Comparison of ENCODE assay signal across 18 cellular contexts in the genomic region with DNA sequence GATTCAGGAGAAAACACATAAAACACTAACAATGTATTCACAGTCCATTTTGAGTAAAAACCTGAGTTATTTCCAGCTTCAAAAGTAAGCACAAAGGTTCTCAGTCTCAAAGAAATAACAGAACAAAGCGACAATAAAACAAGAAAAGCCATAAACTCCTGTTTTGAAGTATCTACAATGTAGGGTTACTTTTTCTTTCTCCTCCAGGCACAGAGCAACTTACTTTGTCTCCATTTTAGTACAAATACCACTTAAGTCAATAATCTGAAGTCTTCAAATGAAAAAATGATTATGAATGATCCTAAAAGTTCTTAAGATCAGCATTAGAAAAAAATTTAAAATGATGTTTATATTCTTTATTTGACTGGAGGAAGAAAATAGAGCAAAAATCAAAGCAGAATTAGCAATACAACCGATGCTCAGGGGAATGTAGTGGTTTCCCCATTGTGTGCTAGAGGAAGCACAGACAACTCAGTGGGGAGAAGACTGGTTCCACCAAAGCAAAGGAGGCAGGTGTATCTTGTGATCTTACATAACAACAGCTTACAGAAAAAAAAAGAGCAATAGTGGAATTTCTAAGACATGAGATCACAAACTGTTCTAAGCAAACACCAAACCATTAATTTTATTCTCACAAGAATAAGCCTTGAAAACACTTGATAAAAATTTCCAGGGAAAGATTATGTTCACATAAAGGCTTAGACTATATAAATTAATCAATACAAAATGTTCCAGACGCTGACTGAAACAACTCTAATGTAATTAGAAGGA. TPM values are rescaled to one million over a fixed set of nuclear protein-coding genes. Genes with fewer than 3 reads are reported as not detected.
DNase-seq lines count a peak whose midpoint lies in the region; ATAC-seq, FAIRE-seq and TF ChIP-seq lines count a peak whose summit lies in the region.
"Had no signal": no experiment of that assay in that cellular context is flagged by ENCODE, and none has a peak within 500 bp of the region (broad histone marks: within the 10 kb centered on the region; RNA-seq: fewer than 3 reads in every experiment).

No MANE protein-coding gene starts in this region.

- H3K4ac ChIP-seq in H1 (replicated peaks; ENCODE audit: insufficient read length, low read depth, low read length), result no peak overlapping the region

- WGBS in H1 (ENCODE audit: extremely low coverage in 1 of 2, insufficient coverage in 1 of 2, insufficient read length in 1 of 2, insufficient replicate concordance in 2 of 2, low coverage in 1 of 2, low lambda C conversion rate in 2 of 2, missing lambda C conversion rate in 1 of 2), 2 experiments, result 43% methylated on average over 3 of the region's 3 CpGs; no CpG with 5 or more reads in 1 of the 2 experiments

- H3K9me3 ChIP-seq in HUES48 (ENCODE audit: control insufficient read depth, insufficient read depth, low read length), result no peaks in the 10 kb centered on the region
- H3K9me3 ChIP-seq in H1 (ENCODE audit: insufficient read depth in 2 of 2, low read depth in 1 of 2, low read length in 1 of 2), result no peaks in the 10 kb centered on the region
- H3K9me3 ChIP-seq in T-helper 17 cell (ENCODE audit: control insufficient read depth, low read length, poor library complexity, severe bottlenecking), result peaks cover 4% of the 10 kb centered on the region
- H3K9me3 ChIP-seq: Caco-2, Peyer's patch had no signal

- H2AK5ac ChIP-seq in H1 (ENCODE audit: low read depth, low read length), result no peak overlapping the region

- POLR2A ChIA-PET in H1 (lab: Charles Lee; ENCODE audit: partially characterized antibody), result no interaction called here

- H3K56ac ChIP-seq in H1 (replicated peaks; ENCODE audit: insufficient read length, low read depth, low read length), result no peak overlapping the region

- no peak overlapping the region for H4K8ac ChIP-seq in H1 (ENCODE audit: extremely low read depth, insufficient read depth, low read length)

- H3K79me2 ChIP-seq in H1 (ENCODE audit: control insufficient read depth in 1 of 2, insufficient read depth in 2 of 2, low read length in 2 of 2), result no peaks in the 10 kb centered on the region

- H2BK120ac ChIP-seq in H1 (replicated peaks; ENCODE audit: low read depth, low read length), result no peak overlapping the region

- no peak for ATAC-seq in GM18511 (IDR thresholded peaks at IDR 0.05; ENCODE audit: unreplicated experiment)
- no peak for ATAC-seq in T-helper 17 cell
- ATAC-seq in HG03460 (IDR thresholded peaks at IDR 0.05; ENCODE audit: unreplicated experiment), result no peak
- ATAC-seq: HepG2 had no signal

- no peak overlapping the region for H2AFZ ChIP-seq in H1 (ENCODE audit: low read length)

- no peaks in the 10 kb centered on the region for H4K20me1 ChIP-seq in H1 (replicated peaks in 1 of 2; ENCODE audit: control insufficient read depth in 1 of 2, insufficient read depth in 2 of 2, low read length in 2 of 2)

- no peak overlapping the region; the same call in 1 of the 2 replicates for H3K9ac ChIP-seq in HUES48 (ENCODE audit: low read depth, low read length)
- H3K9ac ChIP-seq in H1 (replicated peaks in 1 of 4; ENCODE audit: extremely low read depth in 1 of 4, low read depth in 3 of 4, low read length in 3 of 4), result no peak overlapping the region
- H3K9ac ChIP-seq: KMS-11 had no signal

- peak overlapping the region; percentile 81 for H3K27ac ChIP-seq in HUES48 (ENCODE audit: low read depth, low read length)
- H3K27ac ChIP-seq in H1 (ENCODE audit: low read depth, low read length), result no peak overlapping the region
- H3K27ac ChIP-seq: KMS-11, Peyer's patch had no signal

- no peak overlapping the region for H3K4me3 Mint-ChIP-seq in T-helper 17 cell

- H4K91ac ChIP-seq in H1 (replicated peaks; ENCODE audit: insufficient read length, low read length), result no peak overlapping the region

- no peak; a peak in 1 of 3 replicates for TF ChIP-seq EP300 in H1 (IDR thresholded peaks at IDR 0.05; ENCODE audit: borderline replicate concordance in 1 of 2, low read depth in 2 of 2, low read length in 2 of 2)

- H3K27me3 Mint-ChIP-seq in T-helper 17 cell, result no peaks in the 10 kb centered on the region

- no peaks in the 10 kb centered on the region for H3K36me3 ChIP-seq in HUES48 (ENCODE audit: control insufficient read depth, insufficient read depth, low read length)
- no peaks in the 10 kb centered on the region for H3K36me3 ChIP-seq in H1 (ENCODE audit: control insufficient read depth in 2 of 4, insufficient read depth in 4 of 4, low read length in 3 of 4)
- H3K36me3 ChIP-seq: Peyer's patch had no signal

- no peak for DNase-seq in H1 (ENCODE audit: low read depth in 1 of 2, low spot score in 2 of 2)
- DNase-seq in iPS-NIHi7 (ENCODE audit: extremely low spot score), result peak; percentile 7
- peak; percentile 4 for DNase-seq in renal cortical epithelial cell (ENCODE audit: low read depth)
- no peak for DNase-seq in HT-29 (ENCODE audit: low spot score)
- DNase-seq in T-helper 17 cell, result no peak
- DNase-seq: Caco-2, NCI-H1048, NCI-H1436 treated with DMSO at 0.1 percent for 48 hours, NCI-H2029 treated with DMSO at 0.1 percent for 48 hours, NCI-H2171 treated with DMSO at 0.1 percent for 48 hours, NCI-H774, Peyer's patch, Right ventricle myocardium superior had no signal

- H3K27me3 ChIP-seq in HUES48 (ENCODE audit: control insufficient read depth, insufficient read depth, low read length), result no peaks in the 10 kb centered on the region
- H3K27me3 ChIP-seq in H1 (replicated peaks in 1 of 4; ENCODE audit: control insufficient read depth in 3 of 4, extremely low read depth in 1 of 4, insufficient read depth in 3 of 4, low read length in 3 of 4), result no peaks in the 10 kb centered on the region
- H3K27me3 ChIP-seq: Peyer's patch had no signal

- no peak overlapping the region for H3K14ac ChIP-seq in H1 (ENCODE audit: insufficient read length)

- H3K4me1 ChIP-seq in HUES48 (ENCODE audit: control insufficient read depth, insufficient read depth, low read length), result peaks cover 51% of the 10 kb centered on the region
- peaks cover 0 to 4% (median 0%) of the 10 kb centered on the region in 4 experiments; a peak in 2 of 7 replicates for H3K4me1 ChIP-seq in H1 (replicated peaks in 1 of 4; ENCODE audit: control insufficient read depth in 3 of 4, insufficient read depth in 4 of 4, low read length in 3 of 4)
- H3K4me1 ChIP-seq: Caco-2, Peyer's patch had no signal

- no peaks in the 10 kb centered on the region for H3K79me1 ChIP-seq in H1 (ENCODE audit: low read depth, low read length)

- H3K4me2 ChIP-seq in H1 (ENCODE audit: insufficient read depth in 1 of 2, low read depth in 2 of 2, low read length in 2 of 2), result 0 out of 4 replicates have a peak overlapping the region, but pooled peaks of 1 of the 2 experiments have one; percentile 5
- H3K4me2 ChIP-seq: KMS-11 had no signal

- H2BK15ac ChIP-seq in H1 (ENCODE audit: low read length), result no peak overlapping the region

- no peak overlapping the region for H3K18ac ChIP-seq in H1 (ENCODE audit: extremely low read depth, low read length)

- H3K36me3 Mint-ChIP-seq in T-helper 17 cell (ENCODE audit: low read depth), result no peaks in the 10 kb centered on the region

- H3K4me3 ChIP-seq in HUES48 (ENCODE audit: low read depth, low read length), result no peak overlapping the region; the same call in 1 of the 2 replicates
- peak overlapping the region in 1 of 4 experiments; percentile 17; a peak in 1 of 8 replicates for H3K4me3 ChIP-seq in H1 (ENCODE audit: extremely low read depth in 1 of 4, insufficient read depth in 2 of 4, low read depth in 3 of 4, low read length in 4 of 4)
- H3K4me3 ChIP-seq: Peyer's patch had no signal

- no peak overlapping the region for H2BK12ac ChIP-seq in H1 (ENCODE audit: low read depth, low read length)

- no peak for TF ChIP-seq POLR2A in H1 (IDR thresholded peaks at IDR 0.05; ENCODE audit: control extremely low read depth in 1 of 2, low read depth in 2 of 2, low read length in 2 of 2)

- no peak overlapping the region for H3K27ac Mint-ChIP-seq in T-helper 17 cell

- H4K5ac ChIP-seq in H1 (ENCODE audit: insufficient read length, low read depth, low read length), result no peak overlapping the region

- H3K23ac ChIP-seq in H1 (ENCODE audit: insufficient read length), result no peak overlapping the region

- H3K4me1 Mint-ChIP-seq in T-helper 17 cell, result no peaks in the 10 kb centered on the region

- no peak for TF ChIP-seq CTCF in H1 (IDR thresholded peaks at IDR 0.05; ENCODE audit: control extremely low read depth in 1 of 3, insufficient read depth in 1 of 3, low read depth in 1 of 3, low read length in 3 of 3)

- no peaks in the 10 kb centered on the region for H3K23me2 ChIP-seq in H1 (ENCODE audit: low read depth, low read length)

- CTCF ChIA-PET in H1 (lab: Charles Lee; ENCODE audit: partially characterized antibody), result interaction anchor here (1.2 kb wide), 1 partner anchor 7 kb away, joined by 3 read pairs; no protein-coding TSS in a partner anchor

- no peak overlapping the region; the same call in 1 of the 2 replicates for H2BK5ac ChIP-seq in H1 (ENCODE audit: low read depth, low read length)

- FAIRE-seq in H1 (lab: Jason Lieb, UNC), result peak; percentile 66
- FAIRE-seq: HepG2 had no signal

- TF ChIP-seq RAD21 in H1 (IDR thresholded peaks at IDR 0.05 in 1 of 2, conservative IDR thresholded peaks at IDR 0.05 in 1 of 2; ENCODE audit: low read depth in 2 of 2, low read length in 2 of 2), result no peak

- no peak overlapping the region for H2BK20ac ChIP-seq in H1 (ENCODE audit: low read length)

TF ChIP-seq in H1, 55 proteins besides CTCF, POLR2A, EP300 and RAD21 (continues in another document):
- TF ChIP-seq JUND (IDR thresholded peaks at IDR 0.05; ENCODE audit: low read length) (peak; percentile 59; the same call in 1 of the 2 replicates), JUN (IDR thresholded peaks at IDR 0.05; ENCODE audit: low read depth, low read length) (peak; percentile 74; the same call in 1 of the 2 replicates)

RNA-seq across cellular contexts. Expression of a gene that starts 35.1 kb away (rescaled TPM):
- 0.10 and 0.11 TPM in 2 replicates for total RNA-seq in H1 (2021; fragmentation: NEBNext Ultra II Directional; extraction: Animal tissue kit (Norgen Biotek cat#: 25700))
- polyA plus RNA-seq in H1 (2011; rRNA removed), result 0.02 and 0.03 TPM in 2 replicates
- polyA plus RNA-seq in H1 (2011; cell fraction: cytosol; rRNA removed), result 0.04 TPM
- polyA plus RNA-seq in H1 (2011; cell fraction: nucleus; rRNA removed), result 0.03 TPM
- polyA plus RNA-seq in H1 (2012, experiment 1 of 2), result 0.06 to 0.13 TPM in 2 of 4 replicates, not detected in the others
- 0.05 TPM for polyA plus RNA-seq in H1 (2012, experiment 2 of 2)
- 0.16 TPM for polyA plus RNA-seq in H1 (2013, experiment 1 of 2)
- polyA plus RNA-seq in H1 (2013, experiment 2 of 2), result 0.11 TPM
- polyA minus RNA-seq in H1 (2011; rRNA and poly(A)+ RNA removed), result 0.09 and 0.15 TPM in 2 replicates
- polyA minus RNA-seq in H1 (2011; cell fraction: cytosol; rRNA and poly(A)+ RNA removed), result not detected
- 0.10 TPM for polyA minus RNA-seq in H1 (2011; cell fraction: nucleus; rRNA and poly(A)+ RNA removed)
- total RNA-seq in renal cortical epithelial cell (under 0.01 and 0.70 TPM in 2 replicates), T-helper 17 cell (not detected)
- not detected in 2 replicates for total RNA-seq in HT-29 (2014; rRNA removed; shearing (Covaris generic))
- total RNA-seq: HepG2 had no signal
- polyA plus RNA-seq: HepG2 had no signal

Comparison
In these comparisons a context has a peak if more than half of its experiments do, and no peak if none do; other contexts are left out.
1. DNase-seq: peak in iPS-NIHi7 (single experiment) and renal cortical epithelial cell (single experiment); none in H1 (0 of 2), HT-29 (single experiment) and T-helper 17 cell (0 of 3).